29 cellular contexts compared by ENCODE assay signal in genomic region chr2:216387262-216387661, GRCh38. TPM values are rescaled to one million over a fixed set of nuclear protein-coding genes. Genes with fewer than 3 reads are reported as not detected.
"Had no signal": no experiment of that assay in that cellular context is flagged by ENCODE, and none has a peak within 500 bp of the region (broad histone marks: within the 10 kb centered on the region; RNA-seq: fewer than 3 reads in every experiment).

No MANE protein-coding gene starts in this region.

- DNase-seq: colonic mucosa; cortex of kidney; dermis blood vessel endothelial cell; dorsolateral prefrontal cortex; effector CD4-positive, alpha-beta T cell; effector CD8-positive, alpha-beta T cell; effector memory CD4-positive, alpha-beta T cell; effector memory CD8-positive, alpha-beta T cell; endodermal cell; erythroblast; esophagus squamous epithelium; foreskin fibroblast; foreskin keratinocyte; foreskin melanocyte; gastrocnemius medialis; glutamatergic neuron; head of caudate nucleus; heart left ventricle; heart right ventricle had no signal

- H3K27ac ChIP-seq: colonic mucosa, coronary artery, dorsolateral prefrontal cortex, epithelial cell of prostate, esophagus muscularis mucosa, esophagus squamous epithelium, foreskin keratinocyte, gastrocnemius medialis, gastroesophageal sphincter, heart left ventricle, heart right ventricle had no signal

- H3K36me3 ChIP-seq: colonic mucosa, esophagus muscularis mucosa, esophagus squamous epithelium, gastrocnemius medialis, gastroesophageal sphincter, heart left ventricle, heart right ventricle had no signal

- H3K9me3 ChIP-seq: colonic mucosa, esophagus muscularis mucosa, esophagus squamous epithelium, gastrocnemius medialis, gastroesophageal sphincter had no signal

- H3K4me1 ChIP-seq: colonic mucosa, esophagus muscularis mucosa, esophagus squamous epithelium, gastrocnemius medialis, gastroesophageal sphincter had no signal

- H3K27me3 ChIP-seq: colonic mucosa, dorsolateral prefrontal cortex, esophagus muscularis mucosa, foreskin keratinocyte, gastrocnemius medialis, gastroesophageal sphincter had no signal

- H3K4me3 ChIP-seq: colonic mucosa, coronary artery, dorsolateral prefrontal cortex, esophagus muscularis mucosa, esophagus squamous epithelium, gastrocnemius medialis, gastroesophageal sphincter, heart left ventricle, heart right ventricle had no signal

- FAIRE-seq: colon, endometrium, endothelial cell of umbilical vein, frontal cortex had no signal

- ATAC-seq: effector memory CD8-positive, alpha-beta T cell; esophagus mucosa; foreskin keratinocyte; gastrocnemius medialis; gastroesophageal sphincter; heart left ventricle; heart right ventricle had no signal

RNA-seq across cellular contexts. Expression of gene MARCHF4, which starts 15.0 kb away (rescaled TPM):
- total RNA-seq: esophagus mucosa, esophagus muscularis mucosa, esophagus squamous epithelium, gastrocnemius medialis, gastroesophageal sphincter had no signal
- polyA plus RNA-seq: esophagus had no signal
